Comparison of ENCODE assay signal across 1 cellular context in genomic region chr17:48960834-48961515, GRCh38.
A peak's percentile ranks its signal among the peaks of the same experiment; 100 is the strongest.
TF ChIP-seq lines count a peak whose summit lies in the region.

No MANE protein-coding gene starts in this region.

TF ChIP-seq in HepG2, 621 proteins besides CTCF, POLR2A, EP300 and RAD21 (continued from another document and continues in another):
- TF ChIP-seq PRDM15 (CRISPR knock-in tag; IDR thresholded peaks at IDR 0.05): 0 out of 2 replicates have a peak, but pooled peaks have one; percentile 16
- peak; percentile 19; the same call in 1 of the 2 replicates for TF ChIP-seq SAP130 (CRISPR knock-in tag; IDR thresholded peaks at IDR 0.05; ENCODE audit: low read depth)
- TF ChIP-seq SMARCC2 (IDR thresholded peaks at IDR 0.05): no peak
- TF ChIP-seq ZNF512 (CRISPR knock-in tag; IDR thresholded peaks at IDR 0.05): peak; percentile 41; the same call in 1 of the 2 replicates
- TF ChIP-seq ZNF589 (CRISPR knock-in tag; conservative IDR thresholded peaks at IDR 0.05): no peak
- TF ChIP-seq, protein P1, sequence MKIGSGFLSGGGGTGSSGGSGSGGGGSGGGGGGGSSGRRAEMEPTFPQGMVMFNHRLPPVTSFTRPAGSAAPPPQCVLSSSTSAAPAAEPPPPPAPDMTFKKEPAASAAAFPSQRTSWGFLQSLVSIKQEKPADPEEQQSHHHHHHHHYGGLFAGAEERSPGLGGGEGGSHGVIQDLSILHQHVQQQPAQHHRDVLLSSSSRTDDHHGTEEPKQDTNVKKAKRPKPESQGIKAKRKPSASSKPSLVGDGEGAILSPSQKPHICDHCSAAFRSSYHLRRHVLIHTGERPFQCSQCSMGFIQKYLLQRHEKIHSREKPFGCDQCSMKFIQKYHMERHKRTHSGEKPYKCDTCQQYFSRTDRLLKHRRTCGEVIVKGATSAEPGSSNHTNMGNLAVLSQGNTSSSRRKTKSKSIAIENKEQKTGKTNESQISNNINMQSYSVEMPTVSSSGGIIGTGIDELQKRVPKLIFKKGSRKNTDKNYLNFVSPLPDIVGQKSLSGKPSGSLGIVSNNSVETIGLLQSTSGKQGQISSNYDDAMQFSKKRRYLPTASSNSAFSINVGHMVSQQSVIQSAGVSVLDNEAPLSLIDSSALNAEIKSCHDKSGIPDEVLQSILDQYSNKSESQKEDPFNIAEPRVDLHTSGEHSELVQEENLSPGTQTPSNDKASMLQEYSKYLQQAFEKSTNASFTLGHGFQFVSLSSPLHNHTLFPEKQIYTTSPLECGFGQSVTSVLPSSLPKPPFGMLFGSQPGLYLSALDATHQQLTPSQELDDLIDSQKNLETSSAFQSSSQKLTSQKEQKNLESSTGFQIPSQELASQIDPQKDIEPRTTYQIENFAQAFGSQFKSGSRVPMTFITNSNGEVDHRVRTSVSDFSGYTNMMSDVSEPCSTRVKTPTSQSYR (CRISPR knock-in tag; IDR thresholded peaks at IDR 0.05; ENCODE audit: borderline replicate concordance): peak; percentile 85
- TF ChIP-seq TEAD3 (CRISPR knock-in tag; optimal IDR thresholded peaks at IDR 0.05; ENCODE audit: borderline replicate concordance): no peak
- TF ChIP-seq, protein P2, sequence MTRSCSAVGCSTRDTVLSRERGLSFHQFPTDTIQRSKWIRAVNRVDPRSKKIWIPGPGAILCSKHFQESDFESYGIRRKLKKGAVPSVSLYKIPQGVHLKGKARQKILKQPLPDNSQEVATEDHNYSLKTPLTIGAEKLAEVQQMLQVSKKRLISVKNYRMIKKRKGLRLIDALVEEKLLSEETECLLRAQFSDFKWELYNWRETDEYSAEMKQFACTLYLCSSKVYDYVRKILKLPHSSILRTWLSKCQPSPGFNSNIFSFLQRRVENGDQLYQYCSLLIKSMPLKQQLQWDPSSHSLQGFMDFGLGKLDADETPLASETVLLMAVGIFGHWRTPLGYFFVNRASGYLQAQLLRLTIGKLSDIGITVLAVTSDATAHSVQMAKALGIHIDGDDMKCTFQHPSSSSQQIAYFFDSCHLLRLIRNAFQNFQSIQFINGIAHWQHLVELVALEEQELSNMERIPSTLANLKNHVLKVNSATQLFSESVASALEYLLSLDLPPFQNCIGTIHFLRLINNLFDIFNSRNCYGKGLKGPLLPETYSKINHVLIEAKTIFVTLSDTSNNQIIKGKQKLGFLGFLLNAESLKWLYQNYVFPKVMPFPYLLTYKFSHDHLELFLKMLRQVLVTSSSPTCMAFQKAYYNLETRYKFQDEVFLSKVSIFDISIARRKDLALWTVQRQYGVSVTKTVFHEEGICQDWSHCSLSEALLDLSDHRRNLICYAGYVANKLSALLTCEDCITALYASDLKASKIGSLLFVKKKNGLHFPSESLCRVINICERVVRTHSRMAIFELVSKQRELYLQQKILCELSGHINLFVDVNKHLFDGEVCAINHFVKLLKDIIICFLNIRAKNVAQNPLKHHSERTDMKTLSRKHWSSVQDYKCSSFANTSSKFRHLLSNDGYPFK (CRISPR knock-in tag; IDR thresholded peaks at IDR 0.05; ENCODE audit: borderline replicate concordance): peak; percentile 76
- TF ChIP-seq YEATS2 (CRISPR knock-in tag; IDR thresholded peaks at IDR 0.05; ENCODE audit: borderline replicate concordance): 0 out of 2 replicates have a peak, but pooled peaks have one; percentile 19
- TF ChIP-seq HES4 (CRISPR knock-in tag; IDR thresholded peaks at IDR 0.05; ENCODE audit: borderline replicate concordance): no peak
- no peak for TF ChIP-seq KLF13 (CRISPR knock-in tag; IDR thresholded peaks at IDR 0.05)
- TF ChIP-seq, protein P3, sequence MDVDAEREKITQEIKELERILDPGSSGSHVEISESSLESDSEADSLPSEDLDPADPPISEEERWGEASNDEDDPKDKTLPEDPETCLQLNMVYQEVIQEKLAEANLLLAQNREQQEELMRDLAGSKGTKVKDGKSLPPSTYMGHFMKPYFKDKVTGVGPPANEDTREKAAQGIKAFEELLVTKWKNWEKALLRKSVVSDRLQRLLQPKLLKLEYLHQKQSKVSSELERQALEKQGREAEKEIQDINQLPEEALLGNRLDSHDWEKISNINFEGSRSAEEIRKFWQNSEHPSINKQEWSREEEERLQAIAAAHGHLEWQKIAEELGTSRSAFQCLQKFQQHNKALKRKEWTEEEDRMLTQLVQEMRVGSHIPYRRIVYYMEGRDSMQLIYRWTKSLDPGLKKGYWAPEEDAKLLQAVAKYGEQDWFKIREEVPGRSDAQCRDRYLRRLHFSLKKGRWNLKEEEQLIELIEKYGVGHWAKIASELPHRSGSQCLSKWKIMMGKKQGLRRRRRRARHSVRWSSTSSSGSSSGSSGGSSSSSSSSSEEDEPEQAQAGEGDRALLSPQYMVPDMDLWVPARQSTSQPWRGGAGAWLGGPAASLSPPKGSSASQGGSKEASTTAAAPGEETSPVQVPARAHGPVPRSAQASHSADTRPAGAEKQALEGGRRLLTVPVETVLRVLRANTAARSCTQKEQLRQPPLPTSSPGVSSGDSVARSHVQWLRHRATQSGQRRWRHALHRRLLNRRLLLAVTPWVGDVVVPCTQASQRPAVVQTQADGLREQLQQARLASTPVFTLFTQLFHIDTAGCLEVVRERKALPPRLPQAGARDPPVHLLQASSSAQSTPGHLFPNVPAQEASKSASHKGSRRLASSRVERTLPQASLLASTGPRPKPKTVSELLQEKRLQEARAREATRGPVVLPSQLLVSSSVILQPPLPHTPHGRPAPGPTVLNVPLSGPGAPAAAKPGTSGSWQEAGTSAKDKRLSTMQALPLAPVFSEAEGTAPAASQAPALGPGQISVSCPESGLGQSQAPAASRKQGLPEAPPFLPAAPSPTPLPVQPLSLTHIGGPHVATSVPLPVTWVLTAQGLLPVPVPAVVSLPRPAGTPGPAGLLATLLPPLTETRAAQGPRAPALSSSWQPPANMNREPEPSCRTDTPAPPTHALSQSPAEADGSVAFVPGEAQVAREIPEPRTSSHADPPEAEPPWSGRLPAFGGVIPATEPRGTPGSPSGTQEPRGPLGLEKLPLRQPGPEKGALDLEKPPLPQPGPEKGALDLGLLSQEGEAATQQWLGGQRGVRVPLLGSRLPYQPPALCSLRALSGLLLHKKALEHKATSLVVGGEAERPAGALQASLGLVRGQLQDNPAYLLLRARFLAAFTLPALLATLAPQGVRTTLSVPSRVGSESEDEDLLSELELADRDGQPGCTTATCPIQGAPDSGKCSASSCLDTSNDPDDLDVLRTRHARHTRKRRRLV (CRISPR knock-in tag; IDR thresholded peaks at IDR 0.05): peak; percentile 72; the same call in 1 of the 2 replicates
- 0 out of 2 replicates have a peak, but pooled peaks have one; percentile 8 for TF ChIP-seq ZNF441 (CRISPR knock-in tag; IDR thresholded peaks at IDR 0.05; ENCODE audit: borderline replicate concordance)
- no peak for TF ChIP-seq GZF1 (CRISPR knock-in tag; IDR thresholded peaks at IDR 0.05)
- 0 out of 2 replicates have a peak, but pooled peaks have one; percentile 64 for TF ChIP-seq KDM3A (CRISPR knock-in tag; IDR thresholded peaks at IDR 0.05; ENCODE audit: low read depth)
- peak; percentile 78 for TF ChIP-seq SRSF1 (optimal IDR thresholded peaks at IDR 0.05; ENCODE audit: low read depth, low read length)
- no peak for TF ChIP-seq ZNF451 (CRISPR knock-in tag; IDR thresholded peaks at IDR 0.05)
- TF ChIP-seq HOMEZ (CRISPR knock-in tag; IDR thresholded peaks at IDR 0.05; ENCODE audit: low read depth): peak; percentile 52; the same call in 1 of the 2 replicates
- TF ChIP-seq ZNF547 (CRISPR knock-in tag; IDR thresholded peaks at IDR 0.05): no peak
- TF ChIP-seq MED13 (CRISPR knock-in tag; IDR thresholded peaks at IDR 0.05): no peak
- TF ChIP-seq MEIS2 (CRISPR knock-in tag; IDR thresholded peaks at IDR 0.05): 0 out of 2 replicates have a peak, but pooled peaks have one; percentile 36
- TF ChIP-seq REPIN1 (CRISPR knock-in tag; IDR thresholded peaks at IDR 0.05; ENCODE audit: borderline replicate concordance, low read depth): peak; percentile 55; the same call in 1 of the 2 replicates
- TF ChIP-seq ELF4 (CRISPR knock-in tag; IDR thresholded peaks at IDR 0.05; ENCODE audit: borderline replicate concordance): no peak
- no peak for TF ChIP-seq NCOR1 (IDR thresholded peaks at IDR 0.05; ENCODE audit: borderline replicate concordance, low read length)
- TF ChIP-seq, protein P4, sequence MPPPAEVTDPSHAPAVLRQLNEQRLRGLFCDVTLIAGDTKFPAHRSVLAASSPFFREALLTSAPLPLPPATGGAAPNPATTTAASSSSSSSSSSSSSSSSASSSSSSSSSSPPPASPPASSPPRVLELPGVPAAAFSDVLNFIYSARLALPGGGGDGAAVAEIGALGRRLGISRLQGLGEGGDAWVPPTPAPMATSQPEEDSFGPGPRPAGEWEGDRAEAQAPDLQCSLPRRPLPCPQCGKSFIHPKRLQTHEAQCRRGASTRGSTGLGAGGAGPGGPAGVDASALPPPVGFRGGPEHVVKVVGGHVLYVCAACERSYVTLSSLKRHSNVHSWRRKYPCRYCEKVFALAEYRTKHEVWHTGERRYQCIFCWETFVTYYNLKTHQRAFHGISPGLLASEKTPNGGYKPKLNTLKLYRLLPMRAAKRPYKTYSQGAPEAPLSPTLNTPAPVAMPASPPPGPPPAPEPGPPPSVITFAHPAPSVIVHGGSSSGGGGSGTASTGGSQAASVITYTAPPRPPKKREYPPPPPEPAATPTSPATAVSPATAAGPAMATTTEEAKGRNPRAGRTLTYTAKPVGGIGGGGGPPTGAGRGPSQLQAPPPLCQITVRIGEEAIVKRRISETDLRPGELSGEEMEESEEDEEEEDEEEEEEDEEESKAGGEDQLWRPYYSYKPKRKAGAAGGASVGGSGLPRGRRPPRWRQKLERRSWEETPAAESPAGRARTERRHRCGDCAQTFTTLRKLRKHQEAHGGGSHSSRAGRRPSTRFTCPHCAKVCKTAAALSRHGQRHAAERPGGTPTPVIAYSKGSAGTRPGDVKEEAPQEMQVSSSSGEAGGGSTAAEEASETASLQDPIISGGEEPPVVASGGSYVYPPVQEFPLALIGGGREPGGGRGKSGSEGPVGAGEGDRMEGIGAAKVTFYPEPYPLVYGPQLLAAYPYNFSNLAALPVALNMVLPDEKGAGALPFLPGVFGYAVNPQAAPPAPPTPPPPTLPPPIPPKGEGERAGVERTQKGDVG (CRISPR knock-in tag; IDR thresholded peaks at IDR 0.05; ENCODE audit: borderline replicate concordance): 0 out of 2 replicates have a peak, but pooled peaks have one; percentile 28
- no peak for TF ChIP-seq MATR3 (CRISPR knock-in tag; IDR thresholded peaks at IDR 0.05)
- TF ChIP-seq ATF7-NPFF (CRISPR knock-in tag; IDR thresholded peaks at IDR 0.05; ENCODE audit: low read depth): no peak
- TF ChIP-seq CENPT (CRISPR knock-in tag; IDR thresholded peaks at IDR 0.05; ENCODE audit: low read depth): no peak
- 0 out of 2 replicates have a peak, but pooled peaks have one; percentile 9 for TF ChIP-seq SOX13 (IDR thresholded peaks at IDR 0.05)
- TF ChIP-seq SOX13 (CRISPR knock-in tag; conservative IDR thresholded peaks at IDR 0.05 in 1 of 2, IDR thresholded peaks at IDR 0.05 in 1 of 2): no peak
- peak; percentile 40; the same call in 1 of the 2 replicates for TF ChIP-seq KMT2B (CRISPR knock-in tag; IDR thresholded peaks at IDR 0.05)
- TF ChIP-seq SMYD3 (CRISPR knock-in tag; IDR thresholded peaks at IDR 0.05): 0 out of 2 replicates have a peak, but pooled peaks have one; percentile 60
